16 cellular contexts compared by ENCODE assay signal in genomic region chr17:42916388-42917235, GRCh38. TPM values are rescaled to one million over a fixed set of nuclear protein-coding genes. Genes with fewer than 3 reads are reported as not detected.
"Had no signal": no experiment of that assay in that cellular context is flagged by ENCODE, and none has a peak within 500 bp of the region (broad histone marks: within the 10 kb centered on the region; RNA-seq: fewer than 3 reads in every experiment).

No MANE protein-coding gene starts in this region.

RNA-seq across cellular contexts. Expression of gene G6PC1, which starts 16.0 kb away (rescaled TPM):
- total RNA-seq: naive thymus-derived CD8-positive, alpha-beta T cell; natural killer cell treated with Interleukin-12 subunit alpha and Interleukin-12 subunit beta and Interleukin-15 and Interleukin-18, amount 100 ng/mL, for 72 hours; neural crest cell; omental fat pad; osteocyte; progenitor cell of endocrine pancreas; psoas muscle; renal cortical epithelial cell; right cardiac atrium; sigmoid colon; smooth muscle cell; spleen; suprapubic skin; upper lobe of right lung; urinary bladder; uterus had no signal
- polyA plus RNA-seq: naive thymus-derived CD8-positive, alpha-beta T cell; right cardiac atrium; smooth muscle cell; spleen had no signal
